Comparison of ENCODE assay signal across 8 cellular contexts in the genomic region with DNA sequence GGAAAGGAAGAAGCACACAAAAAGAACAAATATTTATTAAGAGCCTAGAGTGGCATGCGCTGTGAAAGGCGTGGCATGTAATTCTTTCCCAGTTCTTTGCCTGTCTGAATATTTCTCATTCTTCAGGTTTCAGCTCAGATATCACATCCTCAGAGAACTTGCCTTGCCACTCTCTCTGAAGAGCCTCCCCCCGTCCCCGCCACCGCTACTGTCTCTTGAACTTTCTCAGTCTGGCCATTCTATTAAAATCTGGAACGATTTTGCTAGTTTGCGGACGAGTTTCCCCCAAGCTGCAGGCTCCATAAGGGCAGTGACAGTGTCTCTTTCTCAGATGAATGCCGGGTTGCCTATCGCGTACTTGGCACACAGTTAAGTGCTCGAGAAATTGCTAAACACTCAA. TPM values are rescaled to one million over a fixed set of nuclear protein-coding genes. Genes with fewer than 3 reads are reported as not detected.
DNase-seq lines count a peak whose midpoint lies in the region; ATAC-seq and FAIRE-seq lines count a peak whose summit lies in the region.

No MANE protein-coding gene starts in this region.

- H3K36me3 Mint-ChIP-seq in activated T-cell treated with anti-CD3 and anti-CD28 coated beads, Interleukin-2, amount 50 U/mL, for 24 hours (ENCODE audit: low read depth): peaks cover 4% of the 10 kb centered on the region
- H3K36me3 Mint-ChIP-seq in activated naive CD8-positive, alpha-beta T cell treated with anti-CD3 and anti-CD28 coated beads, Interleukin-2, amount 50 U/mL, for 24 hours (ENCODE audit: low read depth): no peaks in the 10 kb centered on the region

- no peaks in the 10 kb centered on the region for H3K27me3 ChIP-seq in small intestine (ENCODE audit: control insufficient read depth in 2 of 2, insufficient read depth in 2 of 2, low read length in 2 of 2)

- H3K27ac ChIP-seq in small intestine (ENCODE audit: low read depth in 1 of 2, low read length in 1 of 2): peak overlapping the region in 1 of 2 donors; percentile 6

- WGBS in small intestine, 3 donors: 2 to 12% (median 8%) methylated on average over 12 of the region's 12 CpGs

- peak overlapping the region; percentile 79 for H3K4me3 Mint-ChIP-seq in activated T-cell treated with anti-CD3 and anti-CD28 coated beads, Interleukin-2, amount 50 U/mL, for 24 hours
- peak overlapping the region; percentile 81 for H3K4me3 Mint-ChIP-seq in activated naive CD8-positive, alpha-beta T cell treated with anti-CD3 and anti-CD28 coated beads, Interleukin-2, amount 50 U/mL, for 24 hours

- H3K9me3 Mint-ChIP-seq in activated T-cell treated with anti-CD3 and anti-CD28 coated beads, Interleukin-2, amount 50 U/mL, for 24 hours: no peaks in the 10 kb centered on the region
- H3K9me3 Mint-ChIP-seq in activated naive CD8-positive, alpha-beta T cell treated with anti-CD3 and anti-CD28 coated beads, Interleukin-2, amount 50 U/mL, for 24 hours: no peaks in the 10 kb centered on the region

- H3K4me1 ChIP-seq in small intestine (ENCODE audit: control insufficient read depth in 2 of 2, insufficient read depth in 1 of 2, low read depth in 1 of 2, low read length in 1 of 2): no peaks in the 10 kb centered on the region

- peak overlapping the region; percentile 72 for H3K4me3 ChIP-seq in iPS-11a (ENCODE audit: low read depth, low read length)
- H3K4me3 ChIP-seq in small intestine (ENCODE audit: low read depth in 1 of 2, low read length in 2 of 2): peak overlapping the region; percentile 17 to 42

- peaks cover 35% of the 10 kb centered on the region for H3K4me1 Mint-ChIP-seq in activated T-cell treated with anti-CD3 and anti-CD28 coated beads, Interleukin-2, amount 50 U/mL, for 24 hours (ENCODE audit: low read depth)
- H3K4me1 Mint-ChIP-seq in activated naive CD8-positive, alpha-beta T cell treated with anti-CD3 and anti-CD28 coated beads, Interleukin-2, amount 50 U/mL, for 24 hours: peaks cover 38% of the 10 kb centered on the region

- H3K9me3 ChIP-seq in small intestine (ENCODE audit: control insufficient read depth, low read depth): no peaks in the 10 kb centered on the region

- H3K36me3 ChIP-seq in small intestine (ENCODE audit: control insufficient read depth in 2 of 2, insufficient read depth in 2 of 2, low read length in 2 of 2): no peaks in the 10 kb centered on the region

- H3K27ac Mint-ChIP-seq in activated T-cell treated with anti-CD3 and anti-CD28 coated beads, Interleukin-2, amount 50 U/mL, for 24 hours: peak overlapping the region; percentile 81
- peak overlapping the region; percentile 78 for H3K27ac Mint-ChIP-seq in activated naive CD8-positive, alpha-beta T cell treated with anti-CD3 and anti-CD28 coated beads, Interleukin-2, amount 50 U/mL, for 24 hours

- peaks cover 29% of the 10 kb centered on the region for H3K27me3 Mint-ChIP-seq in activated T-cell treated with anti-CD3 and anti-CD28 coated beads, Interleukin-2, amount 50 U/mL, for 24 hours
- H3K27me3 Mint-ChIP-seq in activated naive CD8-positive, alpha-beta T cell treated with anti-CD3 and anti-CD28 coated beads, Interleukin-2, amount 50 U/mL, for 24 hours: peaks cover 22% of the 10 kb centered on the region

- ATAC-seq in activated naive CD8-positive, alpha-beta T cell treated with anti-CD3 and anti-CD28 coated beads, Interleukin-2, amount 50 U/mL, for 24 hours: no peak
- ATAC-seq in HG02973 (IDR thresholded peaks at IDR 0.05; ENCODE audit: unreplicated experiment): no peak

- no peak for DNase-seq in activated T-cell treated with anti-CD3 and anti-CD28 coated beads, Interleukin-2, amount 50 U/mL, for 24 hours
- no peak for DNase-seq in activated T-cell treated with anti-CD3 and anti-CD28 coated beads for 4 hours
- DNase-seq in activated naive CD8-positive, alpha-beta T cell treated with anti-CD3 and anti-CD28 coated beads, Interleukin-2, amount 50 U/mL, for 24 hours: no peak
- no peak for DNase-seq in small intestine
- DNase-seq in SKM-1 treated with dmso at 0.1 percent for 144 hours (lab: John Stamatoyannopoulos, UW; ENCODE audit: unreplicated experiment): no peak
- no peak for DNase-seq in HPDE6-E6E7 (ENCODE audit: extremely low spot score)

- no peak for FAIRE-seq in small intestine (lab: Jason Lieb, UNC)

RNA-seq across cellular contexts. Expression of gene PLEKHA1, which starts 0.8 kb away (rescaled TPM):
- polyA plus RNA-seq in small intestine: 10 to 100 TPM; 15.4 to 25.5 (median 21.9) TPM
